Comparison of ENCODE assay signal across 1 cellular context in the genomic region with DNA sequence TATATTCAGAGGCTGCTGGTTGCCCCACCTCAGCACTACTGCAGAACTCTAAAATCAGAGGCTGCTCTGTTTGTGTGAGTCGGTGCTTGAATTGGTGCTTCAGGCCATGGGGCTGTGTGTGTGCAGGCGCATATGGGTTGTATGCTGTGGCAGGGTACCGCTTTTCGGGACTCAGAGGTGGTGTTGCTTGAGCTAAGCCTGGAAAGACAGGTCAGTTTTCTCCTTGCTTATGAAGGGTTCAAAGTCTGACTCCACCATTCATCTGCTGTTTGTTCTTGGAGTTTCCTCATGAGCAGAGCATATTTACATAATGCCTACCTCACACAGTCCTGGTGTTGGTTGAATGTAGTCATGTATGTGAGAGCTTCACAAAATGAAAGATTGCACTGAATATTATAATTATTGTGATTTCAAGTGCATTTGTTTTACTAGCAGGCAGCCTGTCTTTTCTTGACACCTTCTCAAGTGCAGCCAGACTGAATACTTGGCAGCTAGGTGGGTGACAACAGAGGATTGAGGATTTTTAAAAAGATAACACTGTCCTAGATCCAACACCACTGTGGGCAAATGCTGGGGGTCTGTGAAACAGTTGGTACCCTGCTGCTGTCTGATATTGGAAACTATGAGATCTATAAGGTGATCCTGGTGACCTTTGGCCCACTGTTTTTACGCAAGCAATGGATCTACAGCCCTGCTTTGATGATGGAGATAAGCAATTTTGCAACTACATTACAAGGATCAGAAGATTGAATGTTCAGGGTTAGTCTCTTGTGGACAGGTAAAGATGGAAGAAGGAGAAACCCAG.
TF ChIP-seq lines count a peak whose summit lies in the region.

No MANE protein-coding gene starts in this region.

TF ChIP-seq in HepG2, 621 proteins besides CTCF, POLR2A, EP300 and RAD21 (continues in another document):
- TF ChIP-seq ZNF333 (CRISPR knock-in tag; IDR thresholded peaks at IDR 0.05; ENCODE audit: borderline replicate concordance) (no peak), ZC3H13 (CRISPR knock-in tag; IDR thresholded peaks at IDR 0.05) (no peak), ARNTL (CRISPR knock-in tag; IDR thresholded peaks at IDR 0.05) (0 out of 2 replicates have a peak, but pooled peaks have one; percentile 10), HDAC2 (CRISPR knock-in tag; IDR thresholded peaks at IDR 0.05) (peak; percentile 51; the same call in 1 of the 2 replicates), ZNF883 (CRISPR knock-in tag; IDR thresholded peaks at IDR 0.05; ENCODE audit: not compliant biosample characterization) (no peak), BHLHE40 (IDR thresholded peaks at IDR 0.05; ENCODE audit: low read length) (no peak), SSRP1 (CRISPR knock-in tag; IDR thresholded peaks at IDR 0.05) (peak; percentile 4), ZNF430 (CRISPR knock-in tag; IDR thresholded peaks at IDR 0.05) (no peak), AHR (CRISPR knock-in tag; IDR thresholded peaks at IDR 0.05) (peak; percentile 72; the same call in 1 of the 2 replicates), SAP130 (CRISPR knock-in tag; IDR thresholded peaks at IDR 0.05; ENCODE audit: low read depth) (peak; percentile 88), ZNF343 (CRISPR knock-in tag; IDR thresholded peaks at IDR 0.05) (no peak), KAT2B (IDR thresholded peaks at IDR 0.05; ENCODE audit: borderline replicate concordance, low read depth, low read length) (no peak), ISL2 (CRISPR knock-in tag; IDR thresholded peaks at IDR 0.05) (peak; percentile 63), YEATS4 (CRISPR knock-in tag; IDR thresholded peaks at IDR 0.05; ENCODE audit: borderline replicate concordance) (peak; percentile 20; the same call in 1 of the 2 replicates), FOXA3 (CRISPR knock-in tag; IDR thresholded peaks at IDR 0.05) (peak; percentile 96), BCL6 (CRISPR knock-in tag; IDR thresholded peaks at IDR 0.05) (peak; percentile 86), ELF3 (CRISPR knock-in tag; IDR thresholded peaks at IDR 0.05) (peak; percentile 84), KDM1A (CRISPR knock-in tag; IDR thresholded peaks at IDR 0.05) (peak; percentile 98), ZNF543 (CRISPR knock-in tag; IDR thresholded peaks at IDR 0.05) (peak; percentile 32; the same call in 1 of the 2 replicates), ZNF225 (CRISPR knock-in tag; IDR thresholded peaks at IDR 0.05) (no peak), FOXC1 (CRISPR knock-in tag; IDR thresholded peaks at IDR 0.05; ENCODE audit: borderline replicate concordance) (no peak), NFKB2 (CRISPR knock-in tag; IDR thresholded peaks at IDR 0.05; ENCODE audit: borderline replicate concordance) (no peak; the same call in 1 of the 2 replicates), SMAD3 (CRISPR knock-in tag; IDR thresholded peaks at IDR 0.05) (no peak), NFIC (IDR thresholded peaks at IDR 0.05; ENCODE audit: low read length) (no peak)
- TF ChIP-seq, protein P1, sequence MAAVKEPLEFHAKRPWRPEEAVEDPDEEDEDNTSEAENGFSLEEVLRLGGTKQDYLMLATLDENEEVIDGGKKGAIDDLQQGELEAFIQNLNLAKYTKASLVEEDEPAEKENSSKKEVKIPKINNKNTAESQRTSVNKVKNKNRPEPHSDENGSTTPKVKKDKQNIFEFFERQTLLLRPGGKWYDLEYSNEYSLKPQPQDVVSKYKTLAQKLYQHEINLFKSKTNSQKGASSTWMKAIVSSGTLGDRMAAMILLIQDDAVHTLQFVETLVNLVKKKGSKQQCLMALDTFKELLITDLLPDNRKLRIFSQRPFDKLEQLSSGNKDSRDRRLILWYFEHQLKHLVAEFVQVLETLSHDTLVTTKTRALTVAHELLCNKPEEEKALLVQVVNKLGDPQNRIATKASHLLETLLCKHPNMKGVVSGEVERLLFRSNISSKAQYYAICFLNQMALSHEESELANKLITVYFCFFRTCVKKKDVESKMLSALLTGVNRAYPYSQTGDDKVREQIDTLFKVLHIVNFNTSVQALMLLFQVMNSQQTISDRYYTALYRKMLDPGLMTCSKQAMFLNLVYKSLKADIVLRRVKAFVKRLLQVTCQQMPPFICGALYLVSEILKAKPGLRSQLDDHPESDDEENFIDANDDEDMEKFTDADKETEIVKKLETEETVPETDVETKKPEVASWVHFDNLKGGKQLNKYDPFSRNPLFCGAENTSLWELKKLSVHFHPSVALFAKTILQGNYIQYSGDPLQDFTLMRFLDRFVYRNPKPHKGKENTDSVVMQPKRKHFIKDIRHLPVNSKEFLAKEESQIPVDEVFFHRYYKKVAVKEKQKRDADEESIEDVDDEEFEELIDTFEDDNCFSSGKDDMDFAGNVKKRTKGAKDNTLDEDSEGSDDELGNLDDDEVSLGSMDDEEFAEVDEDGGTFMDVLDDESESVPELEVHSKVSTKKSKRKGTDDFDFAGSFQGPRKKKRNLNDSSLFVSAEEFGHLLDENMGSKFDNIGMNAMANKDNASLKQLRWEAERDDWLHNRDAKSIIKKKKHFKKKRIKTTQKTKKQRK (IDR thresholded peaks at IDR 0.05; ENCODE audit: low read length) = no peak
- TF ChIP-seq, protein P2, sequence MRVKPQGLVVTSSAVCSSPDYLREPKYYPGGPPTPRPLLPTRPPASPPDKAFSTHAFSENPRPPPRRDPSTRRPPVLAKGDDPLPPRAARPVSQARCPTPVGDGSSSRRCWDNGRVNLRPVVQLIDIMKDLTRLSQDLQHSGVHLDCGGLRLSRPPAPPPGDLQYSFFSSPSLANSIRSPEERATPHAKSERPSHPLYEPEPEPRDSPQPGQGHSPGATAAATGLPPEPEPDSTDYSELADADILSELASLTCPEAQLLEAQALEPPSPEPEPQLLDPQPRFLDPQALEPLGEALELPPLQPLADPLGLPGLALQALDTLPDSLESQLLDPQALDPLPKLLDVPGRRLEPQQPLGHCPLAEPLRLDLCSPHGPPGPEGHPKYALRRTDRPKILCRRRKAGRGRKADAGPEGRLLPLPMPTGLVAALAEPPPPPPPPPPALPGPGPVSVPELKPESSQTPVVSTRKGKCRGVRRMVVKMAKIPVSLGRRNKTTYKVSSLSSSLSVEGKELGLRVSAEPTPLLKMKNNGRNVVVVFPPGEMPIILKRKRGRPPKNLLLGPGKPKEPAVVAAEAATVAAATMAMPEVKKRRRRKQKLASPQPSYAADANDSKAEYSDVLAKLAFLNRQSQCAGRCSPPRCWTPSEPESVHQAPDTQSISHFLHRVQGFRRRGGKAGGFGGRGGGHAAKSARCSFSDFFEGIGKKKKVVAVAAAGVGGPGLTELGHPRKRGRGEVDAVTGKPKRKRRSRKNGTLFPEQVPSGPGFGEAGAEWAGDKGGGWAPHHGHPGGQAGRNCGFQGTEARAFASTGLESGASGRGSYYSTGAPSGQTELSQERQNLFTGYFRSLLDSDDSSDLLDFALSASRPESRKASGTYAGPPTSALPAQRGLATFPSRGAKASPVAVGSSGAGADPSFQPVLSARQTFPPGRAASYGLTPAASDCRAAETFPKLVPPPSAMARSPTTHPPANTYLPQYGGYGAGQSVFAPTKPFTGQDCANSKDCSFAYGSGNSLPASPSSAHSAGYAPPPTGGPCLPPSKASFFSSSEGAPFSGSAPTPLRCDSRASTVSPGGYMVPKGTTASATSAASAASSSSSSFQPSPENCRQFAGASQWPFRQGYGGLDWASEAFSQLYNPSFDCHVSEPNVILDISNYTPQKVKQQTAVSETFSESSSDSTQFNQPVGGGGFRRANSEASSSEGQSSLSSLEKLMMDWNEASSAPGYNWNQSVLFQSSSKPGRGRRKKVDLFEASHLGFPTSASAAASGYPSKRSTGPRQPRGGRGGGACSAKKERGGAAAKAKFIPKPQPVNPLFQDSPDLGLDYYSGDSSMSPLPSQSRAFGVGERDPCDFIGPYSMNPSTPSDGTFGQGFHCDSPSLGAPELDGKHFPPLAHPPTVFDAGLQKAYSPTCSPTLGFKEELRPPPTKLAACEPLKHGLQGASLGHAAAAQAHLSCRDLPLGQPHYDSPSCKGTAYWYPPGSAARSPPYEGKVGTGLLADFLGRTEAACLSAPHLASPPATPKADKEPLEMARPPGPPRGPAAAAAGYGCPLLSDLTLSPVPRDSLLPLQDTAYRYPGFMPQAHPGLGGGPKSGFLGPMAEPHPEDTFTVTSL (CRISPR knock-in tag; IDR thresholded peaks at IDR 0.05; ENCODE audit: borderline replicate concordance) = no peak
- TF ChIP-seq, protein P3, sequence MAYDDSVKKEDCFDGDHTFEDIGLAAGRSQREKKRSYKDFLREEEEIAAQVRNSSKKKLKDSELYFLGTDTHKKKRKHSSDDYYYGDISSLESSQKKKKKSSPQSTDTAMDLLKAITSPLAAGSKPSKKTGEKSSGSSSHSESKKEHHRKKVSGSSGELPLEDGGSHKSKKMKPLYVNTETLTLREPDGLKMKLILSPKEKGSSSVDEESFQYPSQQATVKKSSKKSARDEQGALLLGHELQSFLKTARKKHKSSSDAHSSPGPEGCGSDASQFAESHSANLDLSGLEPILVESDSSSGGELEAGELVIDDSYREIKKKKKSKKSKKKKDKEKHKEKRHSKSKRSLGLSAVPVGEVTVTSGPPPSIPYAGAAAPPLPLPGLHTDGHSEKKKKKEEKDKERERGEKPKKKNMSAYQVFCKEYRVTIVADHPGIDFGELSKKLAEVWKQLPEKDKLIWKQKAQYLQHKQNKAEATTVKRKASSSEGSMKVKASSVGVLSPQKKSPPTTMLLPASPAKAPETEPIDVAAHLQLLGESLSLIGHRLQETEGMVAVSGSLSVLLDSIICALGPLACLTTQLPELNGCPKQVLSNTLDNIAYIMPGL (CRISPR knock-in tag; IDR thresholded peaks at IDR 0.05; ENCODE audit: borderline replicate concordance in 1 of 2, low read depth in 1 of 2) = peak in 1 of 2 experiments; percentile 8; a peak in 2 of 4 replicates
- TF ChIP-seq, protein P4, sequence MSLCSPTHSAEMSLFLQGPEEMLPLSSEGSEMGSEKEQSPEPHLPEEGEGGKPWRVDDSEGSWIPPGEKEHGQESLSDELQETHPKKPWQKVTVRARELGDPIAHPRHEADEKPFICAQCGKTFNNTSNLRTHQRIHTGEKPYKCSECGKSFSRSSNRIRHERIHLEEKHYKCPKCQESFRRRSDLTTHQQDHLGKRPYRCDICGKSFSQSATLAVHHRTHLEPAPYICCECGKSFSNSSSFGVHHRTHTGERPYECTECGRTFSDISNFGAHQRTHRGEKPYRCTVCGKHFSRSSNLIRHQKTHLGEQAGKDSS (CRISPR knock-in tag; IDR thresholded peaks at IDR 0.05; ENCODE audit: borderline replicate concordance, low read depth) = no peak
- TF ChIP-seq, protein P5, sequence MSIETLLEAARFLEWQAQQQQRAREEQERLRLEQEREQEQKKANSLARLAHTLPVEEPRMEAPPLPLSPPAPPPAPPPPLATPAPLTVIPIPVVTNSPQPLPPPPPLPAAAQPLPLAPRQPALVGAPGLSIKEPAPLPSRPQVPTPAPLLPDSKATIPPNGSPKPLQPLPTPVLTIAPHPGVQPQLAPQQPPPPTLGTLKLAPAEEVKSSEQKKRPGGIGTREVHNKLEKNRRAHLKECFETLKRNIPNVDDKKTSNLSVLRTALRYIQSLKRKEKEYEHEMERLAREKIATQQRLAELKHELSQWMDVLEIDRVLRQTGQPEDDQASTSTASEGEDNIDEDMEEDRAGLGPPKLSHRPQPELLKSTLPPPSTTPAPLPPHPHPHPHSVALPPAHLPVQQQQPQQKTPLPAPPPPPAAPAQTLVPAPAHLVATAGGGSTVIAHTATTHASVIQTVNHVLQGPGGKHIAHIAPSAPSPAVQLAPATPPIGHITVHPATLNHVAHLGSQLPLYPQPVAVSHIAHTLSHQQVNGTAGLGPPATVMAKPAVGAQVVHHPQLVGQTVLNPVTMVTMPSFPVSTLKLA (IDR thresholded peaks at IDR 0.05) = no peak
- TF ChIP-seq, protein P6, sequence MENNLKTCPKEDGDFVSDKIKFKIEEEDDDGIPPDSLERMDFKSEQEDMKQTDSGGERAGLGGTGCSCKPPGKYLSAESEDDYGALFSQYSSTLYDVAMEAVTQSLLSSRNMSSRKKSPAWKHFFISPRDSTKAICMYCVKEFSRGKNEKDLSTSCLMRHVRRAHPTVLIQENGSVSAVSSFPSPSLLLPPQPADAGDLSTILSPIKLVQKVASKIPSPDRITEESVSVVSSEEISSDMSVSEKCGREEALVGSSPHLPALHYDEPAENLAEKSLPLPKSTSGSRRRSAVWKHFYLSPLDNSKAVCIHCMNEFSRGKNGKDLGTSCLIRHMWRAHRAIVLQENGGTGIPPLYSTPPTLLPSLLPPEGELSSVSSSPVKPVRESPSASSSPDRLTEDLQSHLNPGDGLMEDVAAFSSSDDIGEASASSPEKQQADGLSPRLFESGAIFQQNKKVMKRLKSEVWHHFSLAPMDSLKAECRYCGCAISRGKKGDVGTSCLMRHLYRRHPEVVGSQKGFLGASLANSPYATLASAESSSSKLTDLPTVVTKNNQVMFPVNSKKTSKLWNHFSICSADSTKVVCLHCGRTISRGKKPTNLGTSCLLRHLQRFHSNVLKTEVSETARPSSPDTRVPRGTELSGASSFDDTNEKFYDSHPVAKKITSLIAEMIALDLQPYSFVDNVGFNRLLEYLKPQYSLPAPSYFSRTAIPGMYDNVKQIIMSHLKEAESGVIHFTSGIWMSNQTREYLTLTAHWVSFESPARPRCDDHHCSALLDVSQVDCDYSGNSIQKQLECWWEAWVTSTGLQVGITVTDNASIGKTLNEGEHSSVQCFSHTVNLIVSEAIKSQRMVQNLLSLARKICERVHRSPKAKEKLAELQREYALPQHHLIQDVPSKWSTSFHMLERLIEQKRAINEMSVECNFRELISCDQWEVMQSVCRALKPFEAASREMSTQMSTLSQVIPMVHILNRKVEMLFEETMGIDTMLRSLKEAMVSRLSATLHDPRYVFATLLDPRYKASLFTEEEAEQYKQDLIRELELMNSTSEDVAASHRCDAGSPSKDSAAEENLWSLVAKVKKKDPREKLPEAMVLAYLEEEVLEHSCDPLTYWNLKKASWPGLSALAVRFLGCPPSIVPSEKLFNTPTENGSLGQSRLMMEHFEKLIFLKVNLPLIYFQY (CRISPR knock-in tag; IDR thresholded peaks at IDR 0.05; ENCODE audit: borderline replicate concordance) = no peak
- TF ChIP-seq, protein P7, sequence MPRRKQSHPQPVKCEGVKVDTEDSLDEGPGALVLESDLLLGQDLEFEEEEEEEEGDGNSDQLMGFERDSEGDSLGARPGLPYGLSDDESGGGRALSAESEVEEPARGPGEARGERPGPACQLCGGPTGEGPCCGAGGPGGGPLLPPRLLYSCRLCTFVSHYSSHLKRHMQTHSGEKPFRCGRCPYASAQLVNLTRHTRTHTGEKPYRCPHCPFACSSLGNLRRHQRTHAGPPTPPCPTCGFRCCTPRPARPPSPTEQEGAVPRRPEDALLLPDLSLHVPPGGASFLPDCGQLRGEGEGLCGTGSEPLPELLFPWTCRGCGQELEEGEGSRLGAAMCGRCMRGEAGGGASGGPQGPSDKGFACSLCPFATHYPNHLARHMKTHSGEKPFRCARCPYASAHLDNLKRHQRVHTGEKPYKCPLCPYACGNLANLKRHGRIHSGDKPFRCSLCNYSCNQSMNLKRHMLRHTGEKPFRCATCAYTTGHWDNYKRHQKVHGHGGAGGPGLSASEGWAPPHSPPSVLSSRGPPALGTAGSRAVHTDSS (CRISPR knock-in tag; conservative IDR thresholded peaks at IDR 0.05) = no peak
- TF ChIP-seq, protein P8, sequence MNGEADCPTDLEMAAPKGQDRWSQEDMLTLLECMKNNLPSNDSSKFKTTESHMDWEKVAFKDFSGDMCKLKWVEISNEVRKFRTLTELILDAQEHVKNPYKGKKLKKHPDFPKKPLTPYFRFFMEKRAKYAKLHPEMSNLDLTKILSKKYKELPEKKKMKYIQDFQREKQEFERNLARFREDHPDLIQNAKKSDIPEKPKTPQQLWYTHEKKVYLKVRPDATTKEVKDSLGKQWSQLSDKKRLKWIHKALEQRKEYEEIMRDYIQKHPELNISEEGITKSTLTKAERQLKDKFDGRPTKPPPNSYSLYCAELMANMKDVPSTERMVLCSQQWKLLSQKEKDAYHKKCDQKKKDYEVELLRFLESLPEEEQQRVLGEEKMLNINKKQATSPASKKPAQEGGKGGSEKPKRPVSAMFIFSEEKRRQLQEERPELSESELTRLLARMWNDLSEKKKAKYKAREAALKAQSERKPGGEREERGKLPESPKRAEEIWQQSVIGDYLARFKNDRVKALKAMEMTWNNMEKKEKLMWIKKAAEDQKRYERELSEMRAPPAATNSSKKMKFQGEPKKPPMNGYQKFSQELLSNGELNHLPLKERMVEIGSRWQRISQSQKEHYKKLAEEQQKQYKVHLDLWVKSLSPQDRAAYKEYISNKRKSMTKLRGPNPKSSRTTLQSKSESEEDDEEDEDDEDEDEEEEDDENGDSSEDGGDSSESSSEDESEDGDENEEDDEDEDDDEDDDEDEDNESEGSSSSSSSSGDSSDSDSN (CRISPR knock-in tag; IDR thresholded peaks at IDR 0.05) = peak; percentile 40; the same call in 1 of the 2 replicates
